ENCODE assay signal across 8 cellular contexts in the genomic region with DNA sequence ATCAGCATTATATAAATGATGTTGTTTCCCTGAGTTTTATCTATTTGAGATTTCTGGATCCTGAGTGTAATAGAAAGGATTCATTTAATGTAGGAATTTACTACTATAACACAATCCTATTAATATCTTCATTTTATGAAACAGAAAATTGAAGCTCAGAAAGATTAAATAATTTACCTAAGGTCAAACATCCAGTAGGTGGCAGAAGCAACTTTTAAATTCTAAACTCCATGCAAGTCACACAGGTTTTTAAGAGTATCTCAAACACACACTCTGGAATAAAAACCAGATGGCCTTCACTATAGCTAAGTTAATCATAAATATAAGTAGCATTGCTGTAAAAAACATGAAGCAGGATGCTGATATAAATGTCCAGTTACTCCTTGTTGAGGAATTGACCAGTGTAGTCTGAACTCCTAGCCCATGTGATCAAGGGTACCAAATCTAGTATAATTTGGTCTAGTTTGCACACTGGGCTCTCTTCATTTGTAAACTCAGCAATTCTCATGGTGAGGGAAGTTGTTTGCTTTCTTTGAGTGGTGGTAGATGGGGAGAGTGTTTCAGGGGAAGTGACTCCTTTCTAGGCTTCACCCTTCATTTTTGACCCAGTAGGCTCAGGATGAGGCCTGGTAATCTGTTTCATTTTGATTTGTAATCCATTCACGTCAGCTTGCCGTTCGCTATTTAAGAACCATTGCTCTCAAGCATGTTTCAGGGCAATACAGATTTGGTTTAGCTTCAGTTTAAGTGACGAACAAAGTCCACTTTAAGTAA. TPM values are rescaled to one million over a fixed set of nuclear protein-coding genes. Genes with fewer than 3 reads are reported as not detected.
DNase-seq lines count a peak whose midpoint lies in the region; ATAC-seq, FAIRE-seq and TF ChIP-seq lines count a peak whose summit lies in the region.

No MANE protein-coding gene starts in this region.

- ATAC-seq in Panc1 (no peak), HG02885 (IDR thresholded peaks at IDR 0.05; ENCODE audit: poor library complexity, unreplicated experiment) (no peak), HG02970 (IDR thresholded peaks at IDR 0.05; ENCODE audit: low FRiP score, unreplicated experiment) (no peak), GM21526 (IDR thresholded peaks at IDR 0.05; ENCODE audit: low FRiP score, unreplicated experiment) (no peak)

- intact Hi-C loops in Panc1 (cut with micrococcal nuclease; ENCODE audit: unreplicated experiment): loop anchor here (5.0 kb wide), 1 partner anchor 106 kb away; a partner anchor contains a TSS

- peak; percentile 9 for TF ChIP-seq CTCF in GM13977 (IDR thresholded peaks at IDR 0.05; ENCODE audit: extremely low read depth, insufficient read depth, missing control alignments)
- TF ChIP-seq CTCF in Panc1 (IDR thresholded peaks at IDR 0.05): peak; percentile 42; the same call in 1 of the 2 replicates
- TF ChIP-seq CTCF in fibroblast of lung (conservative IDR thresholded peaks at IDR 0.05 in 1 of 2, IDR thresholded peaks at IDR 0.05 in 1 of 2; ENCODE audit: low read depth in 1 of 2, low read length in 2 of 2): peak; percentile 25 to 40

- peak overlapping the region; percentile 81 for H3K4me2 ChIP-seq in fibroblast of lung (ENCODE audit: extremely low read depth, insufficient read depth, low read length)

- peak; percentile 14 for DNase-seq in GM13977 (ENCODE audit: low spot score)
- no peak for DNase-seq in Panc1 (ENCODE audit: low read depth, low spot score)
- DNase-seq in fibroblast of lung (ENCODE audit: low read depth in 2 of 2): peak; percentile 41 to 87
- peak; percentile 24 for DNase-seq in putamen (ENCODE audit: low spot score)
- no peak for DNase-seq in HTR-8/SVneo (ENCODE audit: insufficient read length, low spot score)

- POLR2A ChIA-PET in Panc1 (lab: Charles Lee): no interaction called here

- H3K27me3 ChIP-seq in Panc1 (ENCODE audit: control insufficient read depth, insufficient read depth, low read length): no peaks in the 10 kb centered on the region
- no peaks in the 10 kb centered on the region for H3K27me3 ChIP-seq in fibroblast of lung (ENCODE audit: control insufficient read depth, insufficient read depth, low read length)

- no peak overlapping the region for H3K9ac ChIP-seq in fibroblast of lung (ENCODE audit: insufficient read depth, low read length)

- H4K20me1 ChIP-seq in fibroblast of lung (ENCODE audit: control insufficient read depth, extremely low read depth, insufficient read depth, low read length): no peaks in the 10 kb centered on the region

- in situ Hi-C loops in GM13977 (cut with MboI; ENCODE audit: low pct_unique_long_range_greater_than_20kb, low sequenced_read_pairs, unreplicated experiment) (no loop called here), Panc1 (cut with HindIII; ENCODE audit: low pct_unique_long_range_greater_than_20kb, low sequenced_read_pairs) (no loop called here)

- no peak for FAIRE-seq in HTR-8/SVneo (lab: Jason Lieb, UNC)

- H3K36me3 ChIP-seq in Panc1 (ENCODE audit: control insufficient read depth, insufficient read depth, low read length): no peaks in the 10 kb centered on the region
- no peaks in the 10 kb centered on the region for H3K36me3 ChIP-seq in fibroblast of lung (ENCODE audit: control insufficient read depth, insufficient read depth, low read length)

- H3K9me3 ChIP-seq in Panc1 (ENCODE audit: control insufficient read depth, insufficient read depth, low read depth, low read length): no peaks in the 10 kb centered on the region
- no peaks in the 10 kb centered on the region for H3K9me3 ChIP-seq in fibroblast of lung (ENCODE audit: control insufficient read depth, insufficient read depth, low read depth, low read length)

- no TSS peak for BruUV-seq in Panc1 (replicated peaks; lab: Mats Ljungman, UMichigan)

- H3K27ac ChIP-seq in Panc1 (ENCODE audit: low read length) (no peak overlapping the region), fibroblast of lung (ENCODE audit: insufficient read depth, low read length) (peak overlapping the region; percentile 56)

- CTCF ChIA-PET in Panc1 (lab: Charles Lee): interaction anchor here (0.7 to 1.6 kb wide), 4 partner anchors 9 to 232 kb away, joined by 3 to 11 read pairs (median 4); a partner anchor contains a TSS

- peak overlapping the region; percentile 82 for H2AFZ ChIP-seq in fibroblast of lung (ENCODE audit: low read length)

- no peaks in the 10 kb centered on the region for H3K79me2 ChIP-seq in fibroblast of lung (ENCODE audit: control insufficient read depth, insufficient read depth, low read length)

- no peaks in the 10 kb centered on the region for H3K4me1 ChIP-seq in Panc1 (ENCODE audit: control insufficient read depth, insufficient read depth, low read length)
- H3K4me1 ChIP-seq in fibroblast of lung (ENCODE audit: control insufficient read depth, extremely low read depth, insufficient read depth, low read length): peaks cover 10% of the 10 kb centered on the region

- H3K4me3 ChIP-seq in Panc1 (ENCODE audit: low read depth in 2 of 2, low read length in 2 of 2) (no peak overlapping the region), fibroblast of lung (replicated peaks in 1 of 4; ENCODE audit: control extremely low read depth in 1 of 4, insufficient read depth in 1 of 4, low read depth in 3 of 4, low read length in 4 of 4) (no peak overlapping the region)

RNA-seq across cellular contexts. Expression of a gene that starts 9.3 kb away (rescaled TPM):
- total RNA-seq in Panc1 (2021; ENCODE audit: unreplicated experiment) (not detected), fibroblast of lung (19.3 and 76.3 TPM in 2 replicates)
- not detected for polyA plus RNA-seq in Panc1 (2012; ENCODE audit: insufficient read length)
- polyA plus RNA-seq in fibroblast of lung: 23.3 and 148 TPM in 2 replicates
- polyA plus RNA-seq in fibroblast of lung (2012): 13.5 and 89.2 TPM in 2 replicates
- 5.7 and 14.8 TPM in 2 replicates for polyA minus RNA-seq in fibroblast of lung (ENCODE audit: low replicate concordance)

Comparison
In these comparisons a context has a peak if more than half of its experiments do, and no peak if none do; other contexts are left out.
1. DNase-seq: peak in GM13977 (single experiment), fibroblast of lung (2 of 2) and putamen (single experiment); none in Panc1 (single experiment) and HTR-8/SVneo (single experiment).
2. RNA of a gene that starts 9.3 kb away (total RNA-seq): 19.3 to 76.3 TPM in fibroblast of lung; not detected in Panc1 (single experiment); every median in the first group is over 10 times any median in the second.
3. Peak in every context shown above with its lines, with median percentiles within 50 percentile points of each other: CTCF ChIP-seq.